Comparison of ENCODE assay signal across 9 cellular contexts in genomic region chr1:207798847-207799246, GRCh38. TPM values are rescaled to one million over a fixed set of nuclear protein-coding genes. Genes with fewer than 3 reads are reported as not detected.
A peak's percentile ranks its signal among the peaks of the same experiment; 100 is the strongest.
DNase-seq lines count a peak whose midpoint lies in the region; ATAC-seq and TF ChIP-seq lines count a peak whose summit lies in the region.
"Had no signal": no experiment of that assay in that cellular context is flagged by ENCODE, and none has a peak within 500 bp of the region (broad histone marks: within the 10 kb centered on the region; RNA-seq: fewer than 3 reads in every experiment).

No MANE protein-coding gene starts in this region.

- H3K4me1 Mint-ChIP-seq in activated CD4-positive, alpha-beta memory T cell treated with anti-CD3 and anti-CD28 coated beads for 36 hours (ENCODE audit: low read depth), result peaks cover 36% of the 10 kb centered on the region

- CTCF ChIA-PET in activated CD4-positive, alpha-beta memory T cell treated with anti-CD3 and anti-CD28 coated beads for 36 hours (lab: Charles Lee), result interaction anchor here (1.2 to 4.7 kb wide), 5 partner anchors 20 to 179 kb away, joined by 3 to 59 read pairs (median 39); no protein-coding TSS in a partner anchor

- peaks cover 0 to 38% (median 11%) of the 10 kb centered on the region in 12 donors for H3K4me1 ChIP-seq in heart left ventricle
- H3K4me1 ChIP-seq in left lung, result peaks cover 8 to 35% of the 10 kb centered on the region in 2 donors
- H3K4me1 ChIP-seq in transverse colon, result peaks cover 0 to 25% (median 7%) of the 10 kb centered on the region in 4 donors

- no peak overlapping the region for H3K4me3 ChIP-seq in heart left ventricle
- no peak overlapping the region for H3K4me3 ChIP-seq in left lung
- no peak overlapping the region for H3K4me3 ChIP-seq in transverse colon

- no peak for TF ChIP-seq CTCF in heart left ventricle (IDR thresholded peaks at IDR 0.05)
- no peak for TF ChIP-seq CTCF in left lung (IDR thresholded peaks at IDR 0.05)
- no peak for TF ChIP-seq CTCF in transverse colon (IDR thresholded peaks at IDR 0.05)

- H3K27me3 Mint-ChIP-seq in activated CD4-positive, alpha-beta memory T cell treated with anti-CD3 and anti-CD28 coated beads for 36 hours, result no peaks in the 10 kb centered on the region

- in situ Hi-C loops in transverse colon (cut with MboI; ENCODE audit: low pct_ligation_motif_present in 1 of 4, low pct_unique_long_range_greater_than_20kb in 1 of 4, low sequenced_read_pairs in 3 of 4), result loop anchor here in 1 of 4 donors (10.0 kb wide), 1 partner anchor 94 kb away; no protein-coding TSS in a partner anchor

- peaks cover 0 to 75% (median 64%) of the 10 kb centered on the region in 9 donors for H3K36me3 ChIP-seq in heart left ventricle
- H3K36me3 ChIP-seq in left lung, result peaks cover 0 to 62% of the 10 kb centered on the region in 2 donors
- peaks cover 0 to 15% (median 6%) of the 10 kb centered on the region in 4 donors for H3K36me3 ChIP-seq in transverse colon

- H3K36me3 Mint-ChIP-seq in activated CD4-positive, alpha-beta memory T cell treated with anti-CD3 and anti-CD28 coated beads for 36 hours, result peaks cover 8% of the 10 kb centered on the region

- no peaks in the 10 kb centered on the region for H3K27me3 ChIP-seq in heart left ventricle
- no peaks in the 10 kb centered on the region for H3K27me3 ChIP-seq in left lung
- no peaks in the 10 kb centered on the region for H3K27me3 ChIP-seq in transverse colon

- H3K27ac ChIP-seq in heart left ventricle (peak overlapping the region in 2 of 12 donors; percentile 1 to 55), left lung (peak overlapping the region in 1 of 2 donors; percentile 33), transverse colon (peak overlapping the region in 3 of 4 donors; percentile 19 to 40 (median 24))

- DNase-seq in heart left ventricle, result no peak
- no peak for DNase-seq in cardiac septum (ENCODE audit: low spot score)
- DNase-seq in activated CD4-positive, alpha-beta memory T cell treated with anti-CD3 and anti-CD28 coated beads for 36 hours, result peak; percentile 41
- no peak for DNase-seq in left lung
- no peak for DNase-seq in transverse colon
- DNase-seq in NCI-H1930 (lab: John Stamatoyannopoulos, UW), result no peak
- no peak for DNase-seq in putamen (ENCODE audit: low spot score)
- DNase-seq in NCI-H82 (lab: John Stamatoyannopoulos, UW), result no peak
- DNase-seq: NCI-H1417 treated with DMSO at 0.1 percent for 48 hours had no signal

- intact Hi-C loops in heart left ventricle (cut with DNase I) (loop anchor here in 1 of 10 donors (5.0 kb wide), 1 partner anchor 87 kb away; no protein-coding TSS in a partner anchor), cardiac septum (cut with DNase I) (loop anchor here (10.0 kb wide), 1 partner anchor 154 kb away; the partner anchor contains the start of gene CR1L), left lung (cut with DNase I) (no loop called here), transverse colon (cut with DNase I; ENCODE audit: low total_unique reads) (no loop called here)
- intact Hi-C loops in activated CD4-positive, alpha-beta memory T cell treated with anti-CD3 and anti-CD28 coated beads for 36 hours (cut with micrococcal nuclease), result loop anchor here (5.0 kb wide), 1 partner anchor 102 kb away; no protein-coding TSS in a partner anchor

- POLR2A ChIA-PET in activated CD4-positive, alpha-beta memory T cell treated with anti-CD3 and anti-CD28 coated beads for 36 hours (lab: Charles Lee), result no interaction called here

- ATAC-seq in heart left ventricle (peak in 3 of 4 donors; percentile 1 to 8 (median 1)), left lung (peak; percentile 31)

- H3K4me3 Mint-ChIP-seq in activated CD4-positive, alpha-beta memory T cell treated with anti-CD3 and anti-CD28 coated beads for 36 hours, result no peak overlapping the region

- H3K9me3 ChIP-seq in heart left ventricle (no peaks in the 10 kb centered on the region), left lung (no peaks in the 10 kb centered on the region), transverse colon (no peaks in the 10 kb centered on the region)

- H3K27ac Mint-ChIP-seq in activated CD4-positive, alpha-beta memory T cell treated with anti-CD3 and anti-CD28 coated beads for 36 hours, result peak overlapping the region; percentile 48

- WGBS in heart left ventricle, 4 donors, result 76 to 89% (median 82%) methylated on average over 6 of the region's 6 CpGs
- 59 to 89% methylated on average over 4 to 6 of the region's 6 CpGs for WGBS in transverse colon (ENCODE audit: low coverage in 1 of 2), 2 donors

- no peak for TF ChIP-seq EP300 in transverse colon (IDR thresholded peaks at IDR 0.05; ENCODE audit: low read depth)

- H3K9me3 Mint-ChIP-seq in activated CD4-positive, alpha-beta memory T cell treated with anti-CD3 and anti-CD28 coated beads for 36 hours, result no peaks in the 10 kb centered on the region

- TF ChIP-seq POLR2A in heart left ventricle (IDR thresholded peaks at IDR 0.05) (no peak), transverse colon (IDR thresholded peaks at IDR 0.05) (no peak)

RNA-seq across cellular contexts. Expression of gene CD46, which starts 47.0 kb away (rescaled TPM):
- total RNA-seq in heart left ventricle, result 100 to 1,000 TPM in 5 of 9 donors, 10 to 100 TPM in 4; 67.7 to 133 (median 101) TPM
- polyA plus RNA-seq in heart left ventricle, result 10 to 100 TPM; 40.6 to 68.0 TPM
- 83.6 TPM for total RNA-seq in cardiac septum
- 10 to 100 TPM; 94.6 to 96.9 TPM for total RNA-seq in activated CD4-positive, alpha-beta memory T cell treated with anti-CD3 and anti-CD28 coated beads for 36 hours
- total RNA-seq in left lung, result 100 to 1,000 TPM; 307 to 342 TPM
- 100 to 1,000 TPM in 3 of 4 donors, 10 to 100 TPM in 1; 65.5 to 209 (median 180) TPM for total RNA-seq in transverse colon

Comparison
In these comparisons a context has a peak if more than half of its experiments do, and no peak if none do; other contexts are left out.
1. intact Hi-C loops: an anchor here in cardiac septum (10.0 kb wide) and activated CD4-positive, alpha-beta memory T cell treated with anti-CD3 and anti-CD28 coated beads for 36 hours (5.0 kb wide); none called in left lung and transverse colon.